1 cellular context compared by ENCODE assay signal in genomic region chr7:27101906-27102577, GRCh38.
TF ChIP-seq lines count a peak whose summit lies in the region.

No MANE protein-coding gene starts in this region.

TF ChIP-seq in H1, 55 proteins besides CTCF, POLR2A, EP300 and RAD21:
- TF ChIP-seq CBX8 (IDR thresholded peaks at IDR 0.05; ENCODE audit: borderline replicate concordance, low read depth, low read length) (peak; percentile 62; the same call in 1 of the 2 replicates), YY1 (IDR thresholded peaks at IDR 0.05; ENCODE audit: low read depth, low read length) (no peak), ATF2 (IDR thresholded peaks at IDR 0.05; ENCODE audit: low read length) (no peak), CTBP2 (IDR thresholded peaks at IDR 0.05; ENCODE audit: borderline replicate concordance, insufficient read depth, insufficient read length, low read length) (no peak), CEBPB (IDR thresholded peaks at IDR 0.05; ENCODE audit: low read depth, low read length) (no peak), EZH2 (IDR thresholded peaks at IDR 0.05; ENCODE audit: low read depth, low read length, severe bottlenecking) (peak; percentile 92), KDM4A (IDR thresholded peaks at IDR 0.05; ENCODE audit: low read depth, low read length, severe bottlenecking) (no peak), RNF2 (IDR thresholded peaks at IDR 0.05; ENCODE audit: borderline replicate concordance, low read depth, low read length, missing control alignments, poor library complexity, severe bottlenecking) (peak; percentile 85), SUZ12 (IDR thresholded peaks at IDR 0.05; ENCODE audit: low read length) (peak; percentile 34)
